In the genomic region with DNA sequence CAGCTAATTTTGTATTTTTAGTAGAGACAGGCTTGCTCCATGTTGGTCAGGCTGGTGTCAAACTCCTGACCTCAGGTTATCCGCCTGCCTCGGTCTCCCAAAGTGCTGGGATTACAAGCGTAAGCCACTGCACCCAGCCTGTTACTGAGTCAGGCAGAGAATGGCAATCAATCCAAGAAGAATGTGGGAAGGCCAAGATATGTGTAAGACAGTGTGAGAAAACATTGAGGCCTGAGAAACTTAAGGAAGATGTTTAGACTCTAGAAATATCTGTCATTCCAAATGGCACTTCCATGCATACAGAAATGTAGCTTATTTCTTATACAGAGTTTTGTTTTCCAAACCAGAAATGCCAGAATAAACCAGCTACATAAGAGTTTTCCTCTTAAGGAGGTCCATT, we compare ENCODE assay signal across 21 cellular contexts.
"Had no signal": no experiment of that assay in that cellular context is flagged by ENCODE, and none has a peak within 500 bp of the region (broad histone marks: within the 10 kb centered on the region; RNA-seq: fewer than 3 reads in every experiment).

No MANE protein-coding gene starts in this region.

- H3K4me3 ChIP-seq: esophagus squamous epithelium, left ventricle myocardium inferior, tibial artery had no signal

- H3K9me3 ChIP-seq: esophagus squamous epithelium, left ventricle myocardium inferior, tibial artery had no signal

- H3K4me1 ChIP-seq: tibial artery had no signal

- H3K27me3 ChIP-seq: esophagus squamous epithelium, tibial artery had no signal

- H3K9me3 Mint-ChIP-seq: activated T-cell treated with anti-CD3 and anti-CD28 coated beads, Interleukin-2, amount 50 U/mL, for 4 hours; brain; memory B cell; stimulated activated naive B cell treated with anti-CD40 and anti-IgM and Interleukin-4, amounts not matched to agents 10 μg/mL and 1 μg/mL and 100 μg/mL, for 72 hours had no signal

- H3K27ac Mint-ChIP-seq: activated CD8-positive, alpha-beta memory T cell treated with anti-CD3 and anti-CD28 coated beads, Interleukin-2, amount 10 ng/mL, durations not matched to agents 7 days and 5 days; brain; memory B cell; stimulated activated naive B cell treated with anti-CD40 and anti-IgM and Interleukin-4, amounts not matched to agents 10 μg/mL and 1 μg/mL and 100 μg/mL, for 72 hours had no signal

- H3K4me3 Mint-ChIP-seq: activated CD8-positive, alpha-beta memory T cell treated with anti-CD3 and anti-CD28 coated beads, Interleukin-2, amount 10 ng/mL, durations not matched to agents 7 days and 5 days; activated naive CD4-positive, alpha-beta T cell treated with anti-CD3 and anti-CD28 coated beads, Interleukin-2, amount 10 ng/mL, durations not matched to agents 7 days and 5 days; activated T-cell treated with anti-CD3 and anti-CD28 coated beads, Interleukin-2, amount 50 U/mL, for 4 hours; brain; memory B cell; natural killer cell treated with Interleukin-12 subunit alpha and Interleukin-12 subunit beta and Interleukin-15 and Interleukin-18, amount 100 ng/mL, for 72 hours; stimulated activated naive B cell treated with anti-CD40 and anti-IgM and Interleukin-4, amounts not matched to agents 10 μg/mL and 1 μg/mL and 100 μg/mL, for 72 hours had no signal

- H3K36me3 Mint-ChIP-seq: brain; memory B cell; stimulated activated naive B cell treated with anti-CD40 and anti-IgM and Interleukin-4, amounts not matched to agents 10 μg/mL and 1 μg/mL and 100 μg/mL, for 72 hours had no signal

- DNase-seq: activated CD4-positive, alpha-beta T cell treated with anti-CD3 and anti-CD28 coated beads, Interleukin-2, amount 50 U/mL, for 48 hours; activated CD4-positive, CD25-positive, alpha-beta regulatory T cell treated with anti-CD3 and anti-CD28 coated beads, Interleukin-2, amount 50 U/mL, for 72 hours; activated CD8-positive, alpha-beta memory T cell treated with anti-CD3 and anti-CD28 coated beads, Interleukin-2, amount 10 ng/mL, durations not matched to agents 7 days and 5 days; activated naive CD4-positive, alpha-beta T cell treated with anti-CD3 and anti-CD28 coated beads, Interleukin-2, amount 10 ng/mL, durations not matched to agents 7 days and 5 days; activated T-cell treated with anti-CD3 and anti-CD28 coated beads, Interleukin-2, amount 50 U/mL, for 4 hours; central memory CD4-positive, alpha-beta T cell; cortex of kidney; effector CD4-positive, alpha-beta T cell; esophagus squamous epithelium; foreskin fibroblast; hypothalamus; left ventricle myocardium inferior; posterior cingulate gyrus; stimulated activated CD4-positive, alpha-beta T cell treated with anti-CD3 and anti-CD28 coated beads, Interleukin-2, amount 100 ng/mL, for 48 hours; stimulated activated naive B cell treated with anti-CD40 and anti-IgM and Interleukin-4, amounts not matched to agents 10 μg/mL and 1 μg/mL and 100 μg/mL, for 72 hours; SW 1271; T1000; tibial artery had no signal

- H3K36me3 ChIP-seq: esophagus squamous epithelium, left ventricle myocardium inferior, tibial artery had no signal

- ATAC-seq: activated CD8-positive, alpha-beta memory T cell treated with anti-CD3 and anti-CD28 coated beads, Interleukin-2, amount 10 ng/mL, durations not matched to agents 7 days and 5 days; activated T-cell treated with anti-CD3 and anti-CD28 coated beads, Interleukin-2, amount 50 U/mL, for 4 hours; natural killer cell treated with Interleukin-12 subunit alpha and Interleukin-12 subunit beta and Interleukin-15 and Interleukin-18, amount 100 ng/mL, for 72 hours; stimulated activated naive B cell treated with anti-CD40 and anti-IgM and Interleukin-4, amounts not matched to agents 10 μg/mL and 1 μg/mL and 100 μg/mL, for 72 hours had no signal

- H3K27ac ChIP-seq: esophagus squamous epithelium, left ventricle myocardium inferior, tibial artery had no signal

- H3K27me3 Mint-ChIP-seq: activated CD8-positive, alpha-beta memory T cell treated with anti-CD3 and anti-CD28 coated beads, Interleukin-2, amount 10 ng/mL, durations not matched to agents 7 days and 5 days; activated naive CD4-positive, alpha-beta T cell treated with anti-CD3 and anti-CD28 coated beads, Interleukin-2, amount 10 ng/mL, durations not matched to agents 7 days and 5 days; memory B cell; natural killer cell treated with Interleukin-12 subunit alpha and Interleukin-12 subunit beta and Interleukin-15 and Interleukin-18, amount 100 ng/mL, for 72 hours; stimulated activated naive B cell treated with anti-CD40 and anti-IgM and Interleukin-4, amounts not matched to agents 10 μg/mL and 1 μg/mL and 100 μg/mL, for 72 hours had no signal
